ENCODE assay signal across 10 cellular contexts in genomic region chr2:167264380-167264779, GRCh38. TPM values are rescaled to one million over a fixed set of nuclear protein-coding genes. Genes with fewer than 3 reads are reported as not detected.
A peak's percentile ranks its signal among the peaks of the same experiment; 100 is the strongest.
DNase-seq lines count a peak whose midpoint lies in the region; ATAC-seq and TF ChIP-seq lines count a peak whose summit lies in the region.
"Had no signal": no experiment of that assay in that cellular context is flagged by ENCODE, and none has a peak within 500 bp of the region (broad histone marks: within the 10 kb centered on the region; RNA-seq: fewer than 3 reads in every experiment).

No MANE protein-coding gene starts in this region.

- CTCF ChIA-PET in MCF 10A (lab: Yijun Ruan, JAX): interaction anchor here (0.6 to 3.7 kb wide), 21 partner anchors 10 to 1030 kb away, joined by 3 to 77 read pairs (median 4); no protein-coding TSS in a partner anchor

- H3K36me3 Mint-ChIP-seq in MCF 10A (ENCODE audit: insufficient read depth, unreplicated experiment): no peaks in the 10 kb centered on the region
- H3K36me3 Mint-ChIP-seq: activated CD8-positive, alpha-beta memory T cell treated with anti-CD3 and anti-CD28 coated beads, Interleukin-2, amount 10 ng/mL, durations not matched to agents 7 days and 5 days had no signal

- BruUV-seq in MCF 10A (replicated peaks; lab: Mats Ljungman, UMichigan): no TSS peak

- peaks cover 7 to 10% of the 10 kb centered on the region in 2 donors for H3K9me3 ChIP-seq in breast epithelium
- H3K9me3 ChIP-seq in transverse colon: no peaks in the 10 kb centered on the region

- 75 to 86% methylated on average over 5 of the region's 5 CpGs for WGBS in transverse colon (ENCODE audit: low coverage in 1 of 2), 2 donors

- no peaks in the 10 kb centered on the region for H3K4me1 ChIP-seq in breast epithelium
- H3K4me1 ChIP-seq in transverse colon: no peaks in the 10 kb centered on the region
- H3K4me1 ChIP-seq: Caco-2 had no signal

- no peak for ATAC-seq in GM21381 (IDR thresholded peaks at IDR 0.05; ENCODE audit: unreplicated experiment)
- ATAC-seq in GM18867 (IDR thresholded peaks at IDR 0.05; ENCODE audit: unreplicated experiment): no peak
- no peak for ATAC-seq in GM21786 (IDR thresholded peaks at IDR 0.05; ENCODE audit: unreplicated experiment)
- ATAC-seq: activated CD8-positive, alpha-beta memory T cell treated with anti-CD3 and anti-CD28 coated beads, Interleukin-2, amount 10 ng/mL, durations not matched to agents 7 days and 5 days had no signal

- no peaks in the 10 kb centered on the region for H3K4me1 Mint-ChIP-seq in MCF 10A (ENCODE audit: insufficient read depth, unreplicated experiment)
- H3K4me1 Mint-ChIP-seq: activated CD8-positive, alpha-beta memory T cell treated with anti-CD3 and anti-CD28 coated beads, Interleukin-2, amount 10 ng/mL, durations not matched to agents 7 days and 5 days had no signal

- DNase-seq in MCF 10A (ENCODE audit: unreplicated experiment): peak; percentile 35
- DNase-seq in breast epithelium (ENCODE audit: low spot score in 2 of 2): no peak
- peak; percentile 9 for DNase-seq in RKO (ENCODE audit: low spot score)
- peak in 41 of 42 donors; percentile 9 to 81 (median 51) for DNase-seq in head of caudate nucleus
- DNase-seq in transverse colon: peak; percentile 36
- DNase-seq: activated CD8-positive, alpha-beta memory T cell treated with anti-CD3 and anti-CD28 coated beads, Interleukin-2, amount 10 ng/mL, durations not matched to agents 7 days and 5 days; Caco-2 had no signal

- no peak overlapping the region for H3K27ac Mint-ChIP-seq in MCF 10A (ENCODE audit: low read depth, unreplicated experiment)
- H3K27ac Mint-ChIP-seq: activated CD8-positive, alpha-beta memory T cell treated with anti-CD3 and anti-CD28 coated beads, Interleukin-2, amount 10 ng/mL, durations not matched to agents 7 days and 5 days had no signal

- H3K4me3 ChIP-seq in breast epithelium (no peak overlapping the region), transverse colon (no peak overlapping the region)

- POLR2A ChIA-PET in MCF 10A (lab: Yijun Ruan, JAX): interaction anchor here (2.0 kb wide), 1 partner anchor 855 kb away, joined by 13 read pairs; no protein-coding TSS in a partner anchor

- TF ChIP-seq CTCF in MCF 10A (IDR thresholded peaks at IDR 0.05; ENCODE audit: unreplicated experiment): peak; percentile 40
- peak in 1 of 3 donors; percentile 9 for TF ChIP-seq CTCF in breast epithelium (IDR thresholded peaks at IDR 0.05)
- TF ChIP-seq CTCF in transverse colon (IDR thresholded peaks at IDR 0.05): peak; percentile 35 to 58 (median 51)

- intact Hi-C loops in MCF 10A (cut with micrococcal nuclease): loop anchor here (1.0 to 10.0 kb wide), 2 partner anchors 290 to 854 kb away; no protein-coding TSS in a partner anchor
- intact Hi-C loops in breast epithelium (cut with DNase I; ENCODE audit: low total_unique reads): no loop called here
- intact Hi-C loops in head of caudate nucleus (cut with DNase I): no loop called here
- intact Hi-C loops in transverse colon (cut with DNase I; ENCODE audit: low total_unique reads): no loop called here

- no peak for TF ChIP-seq EP300 in transverse colon (IDR thresholded peaks at IDR 0.05; ENCODE audit: low read depth)

- peaks cover 5% of the 10 kb centered on the region for H3K9me3 Mint-ChIP-seq in MCF 10A (ENCODE audit: unreplicated experiment)

- H3K4me3 Mint-ChIP-seq in MCF 10A (ENCODE audit: unreplicated experiment): no peak overlapping the region
- H3K4me3 Mint-ChIP-seq: activated CD8-positive, alpha-beta memory T cell treated with anti-CD3 and anti-CD28 coated beads, Interleukin-2, amount 10 ng/mL, durations not matched to agents 7 days and 5 days had no signal

- TF ChIP-seq POLR2A in breast epithelium (IDR thresholded peaks at IDR 0.05) (no peak), transverse colon (IDR thresholded peaks at IDR 0.05) (no peak)

- H3K36me3 ChIP-seq in breast epithelium (no peaks in the 10 kb centered on the region), transverse colon (no peaks in the 10 kb centered on the region)

- no peaks in the 10 kb centered on the region for H3K27me3 ChIP-seq in breast epithelium
- no peaks in the 10 kb centered on the region for H3K27me3 ChIP-seq in transverse colon

- in situ Hi-C loops in transverse colon (cut with MboI; ENCODE audit: low pct_ligation_motif_present in 1 of 4, low pct_unique_long_range_greater_than_20kb in 1 of 4, low sequenced_read_pairs in 3 of 4): loop anchor here in 2 of 4 donors (25.0 kb wide), 1 partner anchor 848 kb away; no protein-coding TSS in a partner anchor

- H3K27me3 Mint-ChIP-seq in MCF 10A (ENCODE audit: insufficient read depth, unreplicated experiment): peaks cover 49% of the 10 kb centered on the region
- H3K27me3 Mint-ChIP-seq: activated CD8-positive, alpha-beta memory T cell treated with anti-CD3 and anti-CD28 coated beads, Interleukin-2, amount 10 ng/mL, durations not matched to agents 7 days and 5 days had no signal

- H3K27ac ChIP-seq in breast epithelium (no peak overlapping the region), transverse colon (no peak overlapping the region)

RNA-seq across cellular contexts. Expression of gene B3GALT1, which starts 28.4 kb away (rescaled TPM):
- total RNA-seq in MCF 10A (2022): not detected in 2 replicates
- 1 to 10 TPM in 1 of 3 donors, under 1 TPM in 2; 0.32 to 3.4 (median 0.66) TPM for total RNA-seq in breast epithelium
- 10 to 100 TPM in 2 of 4 donors, 1 to 10 TPM in 2; 1.6 to 10.8 (median 6.9) TPM for total RNA-seq in transverse colon
- total RNA-seq: activated CD8-positive, alpha-beta memory T cell treated with anti-CD3 and anti-CD28 coated beads, Interleukin-2, amount 10 ng/mL, durations not matched to agents 7 days and 5 days; Caco-2 had no signal

Comparison
In these comparisons a context has a peak if more than half of its experiments do, and no peak if none do; other contexts are left out.
1. DNase-seq: peak in MCF 10A (single experiment), RKO (single experiment), head of caudate nucleus (41 of 42) and transverse colon (single experiment); none in breast epithelium (0 of 2).